8 cellular contexts compared by ENCODE assay signal in genomic region chr11:8225589-8226036, GRCh38. TPM values are rescaled to one million over a fixed set of nuclear protein-coding genes. Genes with fewer than 3 reads are reported as not detected.
A peak's percentile ranks its signal among the peaks of the same experiment; 100 is the strongest.
DNase-seq lines count a peak whose midpoint lies in the region; ATAC-seq and TF ChIP-seq lines count a peak whose summit lies in the region.

No MANE protein-coding gene starts in this region.

- no peaks in the 10 kb centered on the region for H3K27me3 ChIP-seq in Karpas-422 (ENCODE audit: low read length)
- peaks cover 2% of the 10 kb centered on the region for H3K27me3 ChIP-seq in left ventricle myocardium inferior (ENCODE audit: low read depth)

- CTCF ChIA-PET in AG04449 (lab: Yijun Ruan, JAX), result interaction anchor here (1.6 to 10.1 kb wide), 5 partner anchors 11 to 341 kb away, joined by 5 to 151 read pairs (median 13); partner anchors contain the start of gene LMO1

- peaks cover 4% of the 10 kb centered on the region for H3K4me1 Mint-ChIP-seq in activated naive CD8-positive, alpha-beta T cell treated with anti-CD3 and anti-CD28 coated beads, Interleukin-2, amount 10 ng/mL, durations not matched to agents 7 days and 5 days

- TF ChIP-seq CTCF in AG04449 (IDR thresholded peaks at IDR 0.05; ENCODE audit: insufficient read depth, low read length, missing control alignments) (peak; percentile 83), left ventricle myocardium inferior (IDR thresholded peaks at IDR 0.05; ENCODE audit: borderline replicate concordance) (peak; percentile 93)

- H3K4me1 ChIP-seq in Karpas-422 (ENCODE audit: low read length) (no peaks in the 10 kb centered on the region), left ventricle myocardium inferior (peaks cover 17% of the 10 kb centered on the region)

- no peak overlapping the region for H3K4me3 Mint-ChIP-seq in activated naive CD8-positive, alpha-beta T cell treated with anti-CD3 and anti-CD28 coated beads, Interleukin-2, amount 10 ng/mL, durations not matched to agents 7 days and 5 days

- DNase-seq in AG04449 (ENCODE audit: low read depth, low spot score) (no peak), Karpas-422 (peak; percentile 88), SK-N-MC (ENCODE audit: low read depth, low spot score) (peak; percentile 6), left ventricle myocardium inferior (peak; percentile 67), sciatic nerve (ENCODE audit: low spot score) (peak; percentile 87)
- DNase-seq in activated naive CD8-positive, alpha-beta T cell treated with anti-CD3 and anti-CD28 coated beads, Interleukin-2, amount 10 ng/mL, durations not matched to agents 7 days and 5 days, result peak; percentile 71

- no peaks in the 10 kb centered on the region for H3K36me3 Mint-ChIP-seq in activated naive CD8-positive, alpha-beta T cell treated with anti-CD3 and anti-CD28 coated beads, Interleukin-2, amount 10 ng/mL, durations not matched to agents 7 days and 5 days

- H3K27me3 Mint-ChIP-seq in activated naive CD8-positive, alpha-beta T cell treated with anti-CD3 and anti-CD28 coated beads, Interleukin-2, amount 10 ng/mL, durations not matched to agents 7 days and 5 days, result peaks cover 11% of the 10 kb centered on the region

- no peak overlapping the region for H3K27ac ChIP-seq in Karpas-422 (ENCODE audit: low read length)
- no peak overlapping the region for H3K27ac ChIP-seq in SK-N-MC
- no peak overlapping the region for H3K27ac ChIP-seq in left ventricle myocardium inferior (replicated peaks)

- no peak overlapping the region for H3K9ac ChIP-seq in Karpas-422 (ENCODE audit: low read length)
- no peak overlapping the region for H3K9ac ChIP-seq in SK-N-MC (ENCODE audit: insufficient read length)

- peak; percentile 73 for ATAC-seq in GM18502 (IDR thresholded peaks at IDR 0.05; ENCODE audit: poor library complexity, unreplicated experiment)
- peak; percentile 71 for ATAC-seq in activated naive CD8-positive, alpha-beta T cell treated with anti-CD3 and anti-CD28 coated beads, Interleukin-2, amount 10 ng/mL, durations not matched to agents 7 days and 5 days (ENCODE audit: low read depth)
- peak; percentile 74 for ATAC-seq in sciatic nerve
- no peak for ATAC-seq in HG02840 (IDR thresholded peaks at IDR 0.05; ENCODE audit: low FRiP score, unreplicated experiment)

- H2AFZ ChIP-seq in Karpas-422 (ENCODE audit: low read length), result no peak overlapping the region

- intact Hi-C loops in left ventricle myocardium inferior (cut with micrococcal nuclease), result loop anchor here (2.0 kb wide), 1 partner anchor 341 kb away; no protein-coding TSS in a partner anchor
- intact Hi-C loops in sciatic nerve (cut with DNase I), result loop anchor here (10.0 kb wide), 1 partner anchor 339 kb away; no protein-coding TSS in a partner anchor

- H3K9me2 ChIP-seq in Karpas-422 (replicated peaks; ENCODE audit: insufficient read depth, low read length), result no peaks in the 10 kb centered on the region

- POLR2A ChIA-PET in AG04449 (lab: Yijun Ruan, JAX), result no interaction called here
- POLR2A ChIA-PET in activated naive CD8-positive, alpha-beta T cell treated with anti-CD3 and anti-CD28 coated beads, Interleukin-2, amount 10 ng/mL, durations not matched to agents 7 days and 5 days (lab: Charles Lee), result no interaction called here

- H3K36me3 ChIP-seq in Karpas-422 (ENCODE audit: insufficient read depth, low read length) (no peaks in the 10 kb centered on the region), SK-N-MC (ENCODE audit: insufficient read depth, low read length) (no peaks in the 10 kb centered on the region), left ventricle myocardium inferior (no peaks in the 10 kb centered on the region)

- H3K27ac Mint-ChIP-seq in activated naive CD8-positive, alpha-beta T cell treated with anti-CD3 and anti-CD28 coated beads, Interleukin-2, amount 10 ng/mL, durations not matched to agents 7 days and 5 days, result no peak overlapping the region

- H3K4me2 ChIP-seq in Karpas-422 (ENCODE audit: low read depth, low read length, poor library complexity, severe bottlenecking), result no peak overlapping the region

- H3K79me2 ChIP-seq in Karpas-422 (ENCODE audit: low read length), result no peaks in the 10 kb centered on the region

- no peaks in the 10 kb centered on the region for H4K20me1 ChIP-seq in Karpas-422 (ENCODE audit: insufficient read depth, low read depth, low read length)

- H3K4me3 ChIP-seq in AG04449 (ENCODE audit: low read depth, low read length) (no peak overlapping the region), Karpas-422 (ENCODE audit: low read length) (no peak overlapping the region), SK-N-MC (no peak overlapping the region), left ventricle myocardium inferior (no peak overlapping the region)

- H3K9me3 ChIP-seq in Karpas-422 (ENCODE audit: low read length) (no peaks in the 10 kb centered on the region), SK-N-MC (ENCODE audit: low read depth, low read length) (no peaks in the 10 kb centered on the region), left ventricle myocardium inferior (replicated peaks) (no peaks in the 10 kb centered on the region)

- no peaks in the 10 kb centered on the region for H3K9me3 Mint-ChIP-seq in activated naive CD8-positive, alpha-beta T cell treated with anti-CD3 and anti-CD28 coated beads, Interleukin-2, amount 10 ng/mL, durations not matched to agents 7 days and 5 days

RNA-seq across cellular contexts. Expression of gene LMO1, which starts 38.1 kb away (rescaled TPM):
- not detected in 2 replicates for total RNA-seq in Karpas-422 (2014; rRNA removed; shearing (Covaris generic); ENCODE audit: low replicate concordance)
- not detected for total RNA-seq in activated naive CD8-positive, alpha-beta T cell treated with anti-CD3 and anti-CD28 coated beads, Interleukin-2, amount 10 ng/mL, durations not matched to agents 7 days and 5 days
- total RNA-seq in left ventricle myocardium inferior (2.3 TPM), sciatic nerve (0.62 TPM)

RNA-seq across cellular contexts. Expression of gene RIC3, which starts 56.8 kb away (rescaled TPM):
- not detected in 2 replicates for total RNA-seq in Karpas-422 (2014; rRNA removed; shearing (Covaris generic); ENCODE audit: low replicate concordance)
- total RNA-seq in activated naive CD8-positive, alpha-beta T cell treated with anti-CD3 and anti-CD28 coated beads, Interleukin-2, amount 10 ng/mL, durations not matched to agents 7 days and 5 days, result 10 to 100 TPM; 18.6 to 18.7 TPM
- total RNA-seq in left ventricle myocardium inferior, result 12.9 TPM
- 14.6 TPM for total RNA-seq in sciatic nerve

Comparison
In these comparisons a context has a peak if more than half of its experiments do, and no peak if none do; other contexts are left out.
1. RNA of gene RIC3, which starts 56.8 kb away (total RNA-seq): 18.6 to 18.7 TPM in activated naive CD8-positive, alpha-beta T cell treated with anti-CD3 and anti-CD28 coated beads, Interleukin-2, amount 10 ng/mL, durations not matched to agents 7 days and 5 days, 14.6 TPM in sciatic nerve (single experiment) and 12.9 TPM in left ventricle myocardium inferior (single experiment); not detected in Karpas-422; every median in the first group is over 10 times any median in the second.